In genomic region chrX:40175416-40176255, GRCh38 we compare ENCODE assay signal across 7 cellular contexts.
DNase-seq lines count a peak whose midpoint lies in the region; ATAC-seq and TF ChIP-seq lines count a peak whose summit lies in the region.

No MANE protein-coding gene starts in this region.

- intact Hi-C loops in esophagus muscularis mucosa (cut with DNase I), result loop anchor here (10.0 kb wide), 1 partner anchor 89 kb away; no protein-coding TSS in a partner anchor

- WGBS in esophagus muscularis mucosa, result 17% methylated on average over 20 of the region's 71 CpGs
- 20% methylated on average over 3 of the region's 71 CpGs for WGBS in suprapubic skin

- H3K4me3 ChIP-seq in OCI-LY3 (ENCODE audit: low read length), result peak overlapping the region; percentile 91
- peak overlapping the region; percentile 62 to 67 (median 64) for H3K4me3 ChIP-seq in esophagus muscularis mucosa
- peak overlapping the region; percentile 58 for H3K4me3 ChIP-seq in suprapubic skin

- TF ChIP-seq EP300 in esophagus muscularis mucosa (IDR thresholded peaks at IDR 0.05) (no peak), suprapubic skin (IDR thresholded peaks at IDR 0.05) (no peak)

- peaks cover 3% of the 10 kb centered on the region for H3K9me3 Mint-ChIP-seq in nephron

- H3K36me3 Mint-ChIP-seq in nephron (ENCODE audit: low read depth), result no peaks in the 10 kb centered on the region

- H3K27me3 ChIP-seq in OCI-LY3 (ENCODE audit: low read depth, low read length), result no peaks in the 10 kb centered on the region
- H3K27me3 ChIP-seq in esophagus muscularis mucosa, result peaks cover 0 to 8% (median 2%) of the 10 kb centered on the region in 4 donors
- H3K27me3 ChIP-seq in suprapubic skin, result no peaks in the 10 kb centered on the region

- H4K20me1 ChIP-seq in OCI-LY3 (ENCODE audit: insufficient read depth, low read length), result no peaks in the 10 kb centered on the region

- TF ChIP-seq CTCF in OCI-LY3 (IDR thresholded peaks at IDR 0.05; ENCODE audit: low read depth, low read length), result no peak
- no peak for TF ChIP-seq CTCF in esophagus muscularis mucosa (IDR thresholded peaks at IDR 0.05)
- TF ChIP-seq CTCF in nephron (IDR thresholded peaks at IDR 0.05; ENCODE audit: unreplicated experiment in 3 of 3), result no peak
- no peak for TF ChIP-seq CTCF in suprapubic skin (IDR thresholded peaks at IDR 0.05)

- H3K36me3 ChIP-seq in OCI-LY3 (replicated peaks; ENCODE audit: low read depth, low read length) (no peaks in the 10 kb centered on the region), esophagus muscularis mucosa (no peaks in the 10 kb centered on the region), suprapubic skin (no peaks in the 10 kb centered on the region)

- peak overlapping the region; percentile 100 for H3K9ac ChIP-seq in OCI-LY3 (ENCODE audit: low read length)

- H3K4me2 ChIP-seq in OCI-LY3 (ENCODE audit: low read length), result peak overlapping the region; percentile 93

- DNase-seq in activated T-cell treated with anti-CD3 and anti-CD28 coated beads, Interleukin-2, amount 50 U/mL, for 1 hour, result peak; percentile 80
- no peak for DNase-seq in esophagus muscularis mucosa (ENCODE audit: extremely low spot score)
- peak in 1 of 2 donors; percentile 87 for DNase-seq in suprapubic skin (ENCODE audit: low spot score in 2 of 2)

- peak overlapping the region; percentile 96 to 97 (median 97) for H3K27ac Mint-ChIP-seq in nephron

- no peak overlapping the region for H2AFZ ChIP-seq in OCI-LY3 (ENCODE audit: low read depth, low read length)

- H3K9me3 ChIP-seq in OCI-LY3 (ENCODE audit: insufficient read depth, low read length) (no peaks in the 10 kb centered on the region), esophagus muscularis mucosa (no peaks in the 10 kb centered on the region), suprapubic skin (no peaks in the 10 kb centered on the region)

- H3K27ac ChIP-seq in OCI-LY3 (ENCODE audit: low read length), result peak overlapping the region; percentile 90
- H3K27ac ChIP-seq in esophagus muscularis mucosa (replicated peaks in 1 of 4), result peak overlapping the region; percentile 90 to 96 (median 94)
- H3K27ac ChIP-seq in suprapubic skin, result peak overlapping the region; percentile 96

- H3K79me2 ChIP-seq in OCI-LY3 (ENCODE audit: low read length), result peaks cover 39% of the 10 kb centered on the region

- H3K4me3 Mint-ChIP-seq in nephron, result peak overlapping the region; percentile 81 to 88 (median 84)

- ATAC-seq in GM18505 (IDR thresholded peaks at IDR 0.05; ENCODE audit: unreplicated experiment), result peak; percentile 43
- ATAC-seq in HG03103 (IDR thresholded peaks at IDR 0.05; ENCODE audit: low read depth, unreplicated experiment), result peak; percentile 31

- H3K4me1 ChIP-seq in OCI-LY3 (ENCODE audit: low read length) (peaks cover 48% of the 10 kb centered on the region), esophagus muscularis mucosa (peaks cover 10 to 71% (median 38%) of the 10 kb centered on the region in 4 donors), suprapubic skin (peaks cover 44% of the 10 kb centered on the region)

- peaks cover under 1% of the 10 kb centered on the region for H3K27me3 Mint-ChIP-seq in nephron (ENCODE audit: low read depth)

- TF ChIP-seq POLR2A in GM18505 (IDR thresholded peaks at IDR 0.05; ENCODE audit: borderline replicate concordance, extremely low read depth, insufficient read depth, insufficient read length) (peak; percentile 77), esophagus muscularis mucosa (IDR thresholded peaks at IDR 0.05; ENCODE audit: low read depth) (no peak), suprapubic skin (IDR thresholded peaks at IDR 0.05) (peak; percentile 8 to 24)

- peaks cover 44% of the 10 kb centered on the region for H3K4me1 Mint-ChIP-seq in nephron
